ENCODE assay signal across 8 cellular contexts in genomic region chr16:20899503-20900298, GRCh38. TPM values are rescaled to one million over a fixed set of nuclear protein-coding genes. Genes with fewer than 3 reads are reported as not detected.
DNase-seq lines count a peak whose midpoint lies in the region; ATAC-seq and TF ChIP-seq lines count a peak whose summit lies in the region.

No MANE protein-coding gene starts in this region.

- intact Hi-C loops in naive thymus-derived CD4-positive, alpha-beta T cell (cut with micrococcal nuclease) = loop anchor here (1.0 to 10.0 kb wide), 18 partner anchors 15 to 1832 kb away; partner anchors contain the start of genes ERI2 (in 2 of the 2), LDAF1 (in 2 of the 2), REXO5 (in 2 of the 2) and THUMPD1 (in 2 of the 2)

- TF ChIP-seq POLR2A in Peyer's patch (IDR thresholded peaks at IDR 0.05) = no peak

- H3K36me3 ChIP-seq in Peyer's patch = peaks cover 0 to 11% (median 0%) of the 10 kb centered on the region in 3 donors
- peaks cover 2% of the 10 kb centered on the region for H3K36me3 ChIP-seq in effector memory CD4-positive, alpha-beta T cell (ENCODE audit: control insufficient read depth, insufficient read depth, low read length)
- H3K36me3 ChIP-seq in naive thymus-derived CD4-positive, alpha-beta T cell (ENCODE audit: control insufficient read depth in 2 of 3, insufficient read depth in 3 of 3, low read length in 3 of 3) = peaks cover 0 to 6% (median 0%) of the 10 kb centered on the region in 3 experiments

- ATAC-seq in naive thymus-derived CD4-positive, alpha-beta T cell = peak; percentile 2
- no peak for ATAC-seq in HG02571 (IDR thresholded peaks at IDR 0.05; ENCODE audit: unreplicated experiment)

- peak overlapping the region; percentile 65 to 92 (median 79) for H3K4me3 ChIP-seq in Peyer's patch
- peak overlapping the region; percentile 88 for H3K4me3 ChIP-seq in effector memory CD4-positive, alpha-beta T cell (ENCODE audit: insufficient read depth, low read depth, low read length, poor library complexity, severe bottlenecking)
- H3K4me3 ChIP-seq in naive thymus-derived CD4-positive, alpha-beta T cell (ENCODE audit: low read length) = peak overlapping the region; percentile 88

- H3K36me3 Mint-ChIP-seq in naive thymus-derived CD4-positive, alpha-beta T cell = peaks cover 4 to 36% (median 5%) of the 10 kb centered on the region in 5 donors

- no peak for TF ChIP-seq CTCF in Peyer's patch (IDR thresholded peaks at IDR 0.05)

- POLR2A ChIA-PET in naive thymus-derived CD4-positive, alpha-beta T cell (lab: Charles Lee) = interaction anchor here (0.6 to 2.5 kb wide), 7 partner anchors 21 to 1438 kb away, joined by 3 to 12 read pairs (median 3); no protein-coding TSS in a partner anchor

- H3K9me3 Mint-ChIP-seq in naive thymus-derived CD4-positive, alpha-beta T cell = peaks cover 0 to 5% (median 0%) of the 10 kb centered on the region in 11 donors

- no peaks in the 10 kb centered on the region for H3K27me3 Mint-ChIP-seq in naive thymus-derived CD4-positive, alpha-beta T cell

- CTCF ChIA-PET in naive thymus-derived CD4-positive, alpha-beta T cell (lab: Charles Lee) = no interaction called here

- H3K27me3 ChIP-seq in Peyer's patch = no peaks in the 10 kb centered on the region
- H3K27me3 ChIP-seq in effector memory CD4-positive, alpha-beta T cell (replicated peaks; ENCODE audit: control insufficient read depth, insufficient read depth, low read length, poor library complexity, severe bottlenecking) = no peaks in the 10 kb centered on the region
- no peaks in the 10 kb centered on the region for H3K27me3 ChIP-seq in naive thymus-derived CD4-positive, alpha-beta T cell (ENCODE audit: control insufficient read depth in 2 of 2, insufficient read depth in 2 of 2, low read length in 2 of 2)

- H3K4me1 ChIP-seq in Peyer's patch = peaks cover 0 to 46% (median 13%) of the 10 kb centered on the region in 4 donors
- H3K4me1 ChIP-seq in effector memory CD4-positive, alpha-beta T cell (ENCODE audit: control insufficient read depth, insufficient read depth, low read length, poor library complexity, severe bottlenecking) = peaks cover 16% of the 10 kb centered on the region
- H3K4me1 ChIP-seq in naive thymus-derived CD4-positive, alpha-beta T cell (ENCODE audit: control insufficient read depth in 2 of 2, insufficient read depth in 2 of 2, low read length in 2 of 2) = peaks cover 20 to 24% of the 10 kb centered on the region in 2 donors

- H3K27ac ChIP-seq in Peyer's patch = peak overlapping the region; percentile 88 to 94 (median 92)
- peak overlapping the region; percentile 93 for H3K27ac ChIP-seq in effector memory CD4-positive, alpha-beta T cell (ENCODE audit: insufficient read depth, low read length, poor library complexity, severe bottlenecking)
- peak overlapping the region; percentile 97 for H3K27ac ChIP-seq in naive thymus-derived CD4-positive, alpha-beta T cell (ENCODE audit: low read depth, low read length)

- H3K4me1 Mint-ChIP-seq in naive thymus-derived CD4-positive, alpha-beta T cell = peaks cover 47 to 72% (median 67%) of the 10 kb centered on the region in 7 donors

- DNase-seq in GM19238 (ENCODE audit: insufficient read length, low spot score) = peak; percentile 34
- DNase-seq in Peyer's patch = no peak
- DNase-seq in effector memory CD4-positive, alpha-beta T cell = no peak
- peak in 4 of 9 donors; percentile 11 to 77 (median 34) for DNase-seq in naive thymus-derived CD4-positive, alpha-beta T cell
- no peak for DNase-seq in NK-92 treated with Interleukin-12 subunit alpha and Interleukin-12 subunit beta, amount 100 ng/mL, for 24 hours (lab: John Stamatoyannopoulos, UW)
- no peak for DNase-seq in iPS-NIHi11 (ENCODE audit: low spot score)
- DNase-seq in Kasumi-1 (lab: John Stamatoyannopoulos, UW) = no peak

- peak overlapping the region; percentile 94 to 99 (median 97) for H3K27ac Mint-ChIP-seq in naive thymus-derived CD4-positive, alpha-beta T cell

- H3K4me3 Mint-ChIP-seq in naive thymus-derived CD4-positive, alpha-beta T cell = peak overlapping the region; percentile 87 to 99 (median 96)

- no peaks in the 10 kb centered on the region for H3K9me3 ChIP-seq in Peyer's patch
- no peaks in the 10 kb centered on the region for H3K9me3 ChIP-seq in effector memory CD4-positive, alpha-beta T cell (ENCODE audit: control insufficient read depth, low read length)
- no peaks in the 10 kb centered on the region for H3K9me3 ChIP-seq in naive thymus-derived CD4-positive, alpha-beta T cell (ENCODE audit: control insufficient read depth in 2 of 3, low read length in 3 of 3)

RNA-seq across cellular contexts. Expression of gene DCUN1D3, which starts 0.5 kb away (rescaled TPM):
- total RNA-seq in Peyer's patch = 10 to 100 TPM in 1 of 4 donors, 1 to 10 TPM in 3; 6.5 to 12.2 (median 9.5) TPM
- 10 to 100 TPM in 1 of 5 experiments, 1 to 10 TPM in 4; 4.0 to 15.7 (median 6.5) TPM for total RNA-seq in naive thymus-derived CD4-positive, alpha-beta T cell
- polyA plus RNA-seq in naive thymus-derived CD4-positive, alpha-beta T cell = 1 to 10 TPM in 1 of 2 donors, under 1 TPM in 1; 0.82 to 1.4 TPM

RNA-seq across cellular contexts. Expression of gene LYRM1, which starts 0.9 kb away (rescaled TPM):
- 10 to 100 TPM in 2 of 4 donors, 1 to 10 TPM in 2; 8.8 to 53.6 (median 13.2) TPM for total RNA-seq in Peyer's patch
- total RNA-seq in naive thymus-derived CD4-positive, alpha-beta T cell = 10 to 100 TPM; 13.4 to 29.1 (median 20.0) TPM
- 10 to 100 TPM; 33.3 to 43.8 TPM for polyA plus RNA-seq in naive thymus-derived CD4-positive, alpha-beta T cell
